ENCODE assay signal across 8 cellular contexts in genomic region chr19:55279773-55280643, GRCh38. TPM values are rescaled to one million over a fixed set of nuclear protein-coding genes. Genes with fewer than 3 reads are reported as not detected.
DNase-seq lines count a peak whose midpoint lies in the region; ATAC-seq, FAIRE-seq and TF ChIP-seq lines count a peak whose summit lies in the region.

A gene with protein sequence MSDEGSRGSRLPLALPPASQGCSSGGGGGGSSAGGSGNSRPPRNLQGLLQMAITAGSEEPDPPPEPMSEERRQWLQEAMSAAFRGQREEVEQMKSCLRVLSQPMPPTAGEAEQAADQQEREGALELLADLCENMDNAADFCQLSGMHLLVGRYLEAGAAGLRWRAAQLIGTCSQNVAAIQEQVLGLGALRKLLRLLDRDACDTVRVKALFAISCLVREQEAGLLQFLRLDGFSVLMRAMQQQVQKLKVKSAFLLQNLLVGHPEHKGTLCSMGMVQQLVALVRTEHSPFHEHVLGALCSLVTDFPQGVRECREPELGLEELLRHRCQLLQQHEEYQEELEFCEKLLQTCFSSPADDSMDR (minus strand): TSS chr19:55280110. CDS start chr19:55279608, 502 bp downstream.

- peak within 1 kb of the TSS; percentile 80 to 92 for H3K27ac ChIP-seq in A549
- peak within 1 kb of the TSS; percentile 70 for H3K27ac ChIP-seq in WERI-Rb-1
- H3K27ac ChIP-seq in mammary epithelial cell (ENCODE audit: insufficient read depth, low read depth, low read length) = peak within 1 kb of the TSS; percentile 81
- H3K27ac ChIP-seq in small intestine (ENCODE audit: low read depth in 1 of 2, low read length in 1 of 2) = peak within 1 kb of the TSS; percentile 55 to 93

- H3K27me3 ChIP-seq in WERI-Rb-1 (ENCODE audit: insufficient read depth, low read depth, severe bottlenecking) = no peaks in the 10 kb centered on the region
- H3K27me3 ChIP-seq in mammary epithelial cell (ENCODE audit: insufficient read depth, low read length) = no peaks in the 10 kb centered on the region
- no peaks in the 10 kb centered on the region for H3K27me3 ChIP-seq in small intestine (ENCODE audit: control insufficient read depth in 2 of 2, insufficient read depth in 2 of 2, low read length in 2 of 2)

- POLR2A ChIA-PET in A549 (lab: Yijun Ruan, JAX) = interaction anchor here (0.5 to 1.9 kb wide), 23 partner anchors 11 to 368 kb away, joined by 3 to 21 read pairs (median 3); partner anchors contain the start of genes CCDC106, FIZ1, KMT5C and PPP6R1

- no peaks in the 10 kb centered on the region for H4K20me1 ChIP-seq in mammary epithelial cell (ENCODE audit: insufficient read depth, low read length)

- H3K4me1 ChIP-seq in A549 (peaks cover 33% of the 10 kb centered on the region), mammary epithelial cell (ENCODE audit: insufficient read depth, low read length) (peaks cover 5% of the 10 kb centered on the region), small intestine (ENCODE audit: control insufficient read depth in 2 of 2, insufficient read depth in 1 of 2, low read depth in 1 of 2, low read length in 1 of 2) (peaks cover 0 to 4% of the 10 kb centered on the region in 2 donors)

- ATAC-seq in A549 (peak; percentile 92 to 95), GM18868 (IDR thresholded peaks at IDR 0.05; ENCODE audit: unreplicated experiment) (peak; percentile 73), HG03135 (IDR thresholded peaks at IDR 0.05; ENCODE audit: unreplicated experiment) (peak; percentile 52)

- DNase-seq in A549 (ENCODE audit: low read depth in 1 of 2, low spot score in 1 of 2) (peak; percentile 85 to 100), NCI-H2227 (lab: John Stamatoyannopoulos, UW; ENCODE audit: unreplicated experiment) (peak; percentile 100), WERI-Rb-1 (peak; percentile 97), mammary epithelial cell (peak; percentile 97), iPS-NIHi11 (ENCODE audit: low spot score) (peak; percentile 90), small intestine (peak; percentile 97)

- CTCF ChIA-PET in A549 (lab: Yijun Ruan, JAX) (interaction anchor here (0.6 to 5.8 kb wide), 13 partner anchors 9 to 139 kb away, joined by 3 to 37 read pairs (median 4); partner anchors contain the start of genes DNAAF3, PPP6R1 and TMEM238), mammary epithelial cell (lab: Charles Lee; ENCODE audit: low non-redundant PET) (interaction anchor here (0.6 to 0.7 kb wide), 2 partner anchors 104 to 211 kb away, joined by 3 to 12 read pairs; no protein-coding TSS in a partner anchor)

- peak within 1 kb of the TSS; percentile 75 for H3K4me3 ChIP-seq in A549
- H3K4me3 ChIP-seq in WERI-Rb-1 (ENCODE audit: low read depth, low read length) = peak within 1 kb of the TSS; percentile 62
- H3K4me3 ChIP-seq in mammary epithelial cell (replicated peaks in 1 of 3; ENCODE audit: insufficient read depth in 1 of 3, low read depth in 2 of 3, low read length in 3 of 3) = peak within 1 kb of the TSS; percentile 62 to 94 (median 69)
- H3K4me3 ChIP-seq in small intestine (ENCODE audit: low read depth in 1 of 2, low read length in 2 of 2) = peak within 1 kb of the TSS; percentile 75 to 76

- no peak for TF ChIP-seq EP300 in A549 (IDR thresholded peaks at IDR 0.05)

- H3K36me3 ChIP-seq in WERI-Rb-1 (peaks cover 24% of the 10 kb centered on the region), mammary epithelial cell (ENCODE audit: insufficient read depth, low read length) (peaks cover 2% of the 10 kb centered on the region), small intestine (ENCODE audit: control insufficient read depth in 2 of 2, insufficient read depth in 2 of 2, low read length in 2 of 2) (peaks cover 0 to 2% of the 10 kb centered on the region in 2 donors)

- no peak for TF ChIP-seq CTCF in A549 (IDR thresholded peaks at IDR 0.05)
- TF ChIP-seq CTCF in WERI-Rb-1 (IDR thresholded peaks at IDR 0.05; ENCODE audit: low read depth, low read length) = no peak
- no peak for TF ChIP-seq CTCF in mammary epithelial cell (conservative IDR thresholded peaks at IDR 0.05 in 1 of 2, IDR thresholded peaks at IDR 0.05 in 1 of 2; ENCODE audit: extremely low read depth in 1 of 2, insufficient read depth in 1 of 2, low read depth in 1 of 2, low read length in 2 of 2)

- H3K79me2 ChIP-seq in mammary epithelial cell (ENCODE audit: insufficient read depth, low read length) = peaks cover 13% of the 10 kb centered on the region

- in situ Hi-C loops in mammary epithelial cell (cut with MboI; ENCODE audit: low sequenced_read_pairs in 2 of 2) = no loop called here

- H3K9ac ChIP-seq in mammary epithelial cell (ENCODE audit: insufficient read depth, low read length) = peak within 1 kb of the TSS; percentile 84

- peak; percentile 67 for TF ChIP-seq POLR2A in A549 (IDR thresholded peaks at IDR 0.05; ENCODE audit: low read length)

- intact Hi-C loops in mammary epithelial cell (cut with micrococcal nuclease) = loop anchor here (1.0 to 5.0 kb wide), 3 partner anchors 21 to 113 kb away; partner anchors contain the start of genes DNAAF3, KMT5C and PPP6R1

- BruUV-seq in mammary epithelial cell (replicated peaks; lab: Mats Ljungman, UMichigan) = no TSS peak

- dilution Hi-C loops in mammary epithelial cell (cut with HindIII; ENCODE audit: low sequenced_read_pairs) = no loop called here

- H3K4me2 ChIP-seq in A549 = peak within 1 kb of the TSS; percentile 88
- H3K4me2 ChIP-seq in mammary epithelial cell (ENCODE audit: insufficient read depth, low read depth, low read length) = peak within 1 kb of the TSS; percentile 90

- no peak for TF ChIP-seq RAD21 in A549 (conservative IDR thresholded peaks at IDR 0.05 in 1 of 2, IDR thresholded peaks at IDR 0.05 in 1 of 2)

- H3K9me3 ChIP-seq in A549 (no peaks in the 10 kb centered on the region), WERI-Rb-1 (ENCODE audit: severe bottlenecking) (no peaks in the 10 kb centered on the region), mammary epithelial cell (replicated peaks; ENCODE audit: insufficient read depth, low read length) (no peaks in the 10 kb centered on the region), small intestine (ENCODE audit: control insufficient read depth, low read depth) (no peaks in the 10 kb centered on the region)

- H2AFZ ChIP-seq in mammary epithelial cell (ENCODE audit: low read depth, low read length) = peak within 1 kb of the TSS; percentile 76

- 12% methylated on average over 43 of the region's 52 CpGs for WGBS in A549 (ENCODE audit: missing lambda C conversion rate)
- 20% methylated on average over 15 of the region's 52 CpGs for WGBS in mammary epithelial cell (ENCODE audit: low coverage, missing lambda C conversion rate)
- 4 to 6% (median 4%) methylated on average over 40 to 52 of the region's 52 CpGs for WGBS in small intestine, 3 donors

- FAIRE-seq in A549 (lab: Jason Lieb, UNC) = peak; percentile 65
- FAIRE-seq in small intestine (lab: Jason Lieb, UNC) = no peak

TF ChIP-seq in A549, 52 proteins besides CTCF, POLR2A, EP300 and RAD21 (continues in another document):
- TF ChIP-seq PHF8 (IDR thresholded peaks at IDR 0.05; ENCODE audit: borderline replicate concordance, low read depth) (peak; percentile 92), JUN (IDR thresholded peaks at IDR 0.05) (peak in 1 of 2 experiments; percentile 84; a peak in 2 of 5 replicates), ZSCAN20 (CRISPR knock-in tag; IDR thresholded peaks at IDR 0.05) (no peak), EHF (CRISPR knock-in tag; IDR thresholded peaks at IDR 0.05) (no peak), HEYL (CRISPR knock-in tag; IDR thresholded peaks at IDR 0.05) (no peak), CEBPB (IDR thresholded peaks at IDR 0.05) (no peak), RFX5 (IDR thresholded peaks at IDR 0.05) (peak; percentile 77), SREBF2 (IDR thresholded peaks at IDR 0.05) (no peak), RCOR1 (IDR thresholded peaks at IDR 0.05; ENCODE audit: low read depth, low read length) (no peak), SMC3 (IDR thresholded peaks at IDR 0.05) (no peak), GATA3 (IDR thresholded peaks at IDR 0.05; ENCODE audit: borderline replicate concordance) (no peak), KDM1A (IDR thresholded peaks at IDR 0.05; ENCODE audit: low read depth) (no peak), FOSL2 (IDR thresholded peaks at IDR 0.05) (no peak), FOSL2 (CRISPR knock-in tag; IDR thresholded peaks at IDR 0.05) (0 out of 2 replicates have a peak, but pooled peaks have one; percentile 11), NPAS2 (CRISPR knock-in tag; IDR thresholded peaks at IDR 0.05; ENCODE audit: borderline replicate concordance) (no peak)
- TF ChIP-seq, protein P1, sequence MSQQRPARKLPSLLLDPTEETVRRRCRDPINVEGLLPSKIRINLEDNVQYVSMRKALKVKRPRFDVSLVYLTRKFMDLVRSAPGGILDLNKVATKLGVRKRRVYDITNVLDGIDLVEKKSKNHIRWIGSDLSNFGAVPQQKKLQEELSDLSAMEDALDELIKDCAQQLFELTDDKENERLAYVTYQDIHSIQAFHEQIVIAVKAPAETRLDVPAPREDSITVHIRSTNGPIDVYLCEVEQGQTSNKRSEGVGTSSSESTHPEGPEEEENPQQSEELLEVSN (IDR thresholded peaks at IDR 0.05; ENCODE audit: borderline replicate concordance, low read depth) = peak; percentile 44; the same call in 1 of the 2 replicates
- TF ChIP-seq, protein P2, sequence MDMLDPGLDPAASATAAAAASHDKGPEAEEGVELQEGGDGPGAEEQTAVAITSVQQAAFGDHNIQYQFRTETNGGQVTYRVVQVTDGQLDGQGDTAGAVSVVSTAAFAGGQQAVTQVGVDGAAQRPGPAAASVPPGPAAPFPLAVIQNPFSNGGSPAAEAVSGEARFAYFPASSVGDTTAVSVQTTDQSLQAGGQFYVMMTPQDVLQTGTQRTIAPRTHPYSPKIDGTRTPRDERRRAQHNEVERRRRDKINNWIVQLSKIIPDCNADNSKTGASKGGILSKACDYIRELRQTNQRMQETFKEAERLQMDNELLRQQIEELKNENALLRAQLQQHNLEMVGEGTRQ (IDR thresholded peaks at IDR 0.05) = peak; percentile 40; the same call in 1 of the 2 replicates
- TF ChIP-seq, protein P3, sequence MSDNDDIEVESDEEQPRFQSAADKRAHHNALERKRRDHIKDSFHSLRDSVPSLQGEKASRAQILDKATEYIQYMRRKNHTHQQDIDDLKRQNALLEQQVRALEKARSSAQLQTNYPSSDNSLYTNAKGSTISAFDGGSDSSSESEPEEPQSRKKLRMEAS (IDR thresholded peaks at IDR 0.05) = peak; percentile 94

RNA-seq across cellular contexts. Expression of the gene that starts here (rescaled TPM):
- polyA plus RNA-seq in A549 (2011; rRNA removed) (52.1 and 55.3 TPM in 2 replicates), A549 (2017; fragmentation: RNase III; extraction: RNeasy Plus Mini Kit Qiagen cat#74134 plus additional on column Dnase treatment) (121 to 127 TPM (median 123 TPM) in 3 replicates), mammary epithelial cell (36.7 TPM), small intestine (10 to 100 TPM; 25.9 to 61.9 (median 34.0) TPM)
- polyA plus RNA-seq in A549 (2012; cell fraction: cytosol; rRNA removed) = 161 and 202 TPM in 2 replicates
- polyA plus RNA-seq in A549 (2012; cell fraction: nucleus; rRNA removed) = 214 and 333 TPM in 2 replicates
- 26.6 and 52.1 TPM in 2 replicates for polyA minus RNA-seq in A549 (2011; rRNA and poly(A)+ RNA removed)
- 10 to 100 TPM; 27.5 to 42.9 TPM for total RNA-seq in mammary epithelial cell
- 19.2 TPM for polyA minus RNA-seq in mammary epithelial cell

Comparison
In these comparisons a context has a peak if more than half of its experiments do, and no peak if none do; other contexts are left out.
1. Peak in every context shown above with its lines: DNase-seq, ATAC-seq, H3K4me3 ChIP-seq and H3K27ac ChIP-seq.